ENCODE assay signal across 8 cellular contexts in the genomic region with DNA sequence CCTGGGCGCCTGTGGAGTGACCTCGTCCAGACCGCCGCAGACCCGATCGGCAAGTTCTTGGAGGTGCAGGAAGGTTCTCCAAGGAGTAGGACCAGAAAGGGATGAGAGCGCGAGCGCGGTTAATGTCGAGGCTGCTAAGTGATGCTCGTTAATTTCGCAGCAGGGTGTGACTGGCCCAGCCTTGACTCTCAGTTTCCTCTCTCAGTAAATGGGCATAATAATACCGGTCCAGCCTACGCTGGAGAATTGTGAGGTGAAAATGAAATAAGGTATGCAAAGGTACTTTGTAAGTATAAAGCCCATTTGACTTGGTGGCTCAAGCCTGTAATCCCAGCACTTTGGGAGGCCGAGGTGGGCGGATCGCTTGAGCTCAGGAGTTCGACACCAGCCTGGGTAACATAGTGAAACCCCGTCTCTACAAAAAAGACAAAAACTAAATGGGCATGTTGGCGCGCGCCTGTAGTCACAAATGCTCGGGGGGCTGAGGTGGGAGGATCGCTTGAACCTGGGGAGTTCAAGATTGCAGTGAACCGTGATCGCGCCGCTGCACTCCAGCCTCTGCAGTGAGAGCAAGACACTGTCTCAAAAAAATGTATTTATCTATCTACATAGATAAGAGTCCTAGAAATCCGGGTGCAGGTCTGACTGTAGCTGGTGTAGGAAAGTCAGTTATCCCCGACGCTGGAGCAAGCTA. TPM values are rescaled to one million over a fixed set of nuclear protein-coding genes. Genes with fewer than 3 reads are reported as not detected.
DNase-seq lines count a peak whose midpoint lies in the region; ATAC-seq lines count a peak whose summit lies in the region.

No MANE protein-coding gene starts in this region.

- no peaks in the 10 kb centered on the region for H3K36me3 ChIP-seq in iPS-18a (ENCODE audit: control insufficient read depth, low read depth, low read length)

- peaks cover 9% of the 10 kb centered on the region for H3K4me1 ChIP-seq in iPS-18a (ENCODE audit: control insufficient read depth, low read depth, low read length)

- H3K27ac Mint-ChIP-seq in activated naive CD4-positive, alpha-beta T cell treated with anti-CD3 and anti-CD28 coated beads, Interleukin-2, amount 50 U/mL, for 72 hours: peak overlapping the region; percentile 92 to 94
- peak overlapping the region; percentile 87 to 93 for H3K27ac Mint-ChIP-seq in stimulated activated naive CD8-positive, alpha-beta T cell treated with anti-CD3 and anti-CD28 coated beads, Interleukin-15, amount 100 ng/mL, for 72 hours

- peak overlapping the region; percentile 91 for H3K4me3 ChIP-seq in iPS-18a (ENCODE audit: low read length)

- peaks cover 51% of the 10 kb centered on the region for H3K4me1 Mint-ChIP-seq in stimulated activated naive CD8-positive, alpha-beta T cell treated with anti-CD3 and anti-CD28 coated beads, Interleukin-15, amount 100 ng/mL, for 72 hours

- H3K27me3 ChIP-seq in iPS-18a (ENCODE audit: control insufficient read depth, insufficient read depth, low read length): peaks cover 4% of the 10 kb centered on the region

- H3K9me3 Mint-ChIP-seq in activated naive CD4-positive, alpha-beta T cell treated with anti-CD3 and anti-CD28 coated beads, Interleukin-2, amount 50 U/mL, for 72 hours: no peaks in the 10 kb centered on the region
- H3K9me3 Mint-ChIP-seq in stimulated activated naive CD8-positive, alpha-beta T cell treated with anti-CD3 and anti-CD28 coated beads, Interleukin-15, amount 100 ng/mL, for 72 hours: no peaks in the 10 kb centered on the region

- H3K36me3 Mint-ChIP-seq in activated naive CD4-positive, alpha-beta T cell treated with anti-CD3 and anti-CD28 coated beads, Interleukin-2, amount 50 U/mL, for 72 hours: no peaks in the 10 kb centered on the region

- H3K27me3 Mint-ChIP-seq in stimulated activated naive CD8-positive, alpha-beta T cell treated with anti-CD3 and anti-CD28 coated beads, Interleukin-15, amount 100 ng/mL, for 72 hours: no peaks in the 10 kb centered on the region

- DNase-seq in G401 (ENCODE audit: low spot score): peak; percentile 16
- no peak for DNase-seq in activated naive CD4-positive, alpha-beta T cell treated with anti-CD3 and anti-CD28 coated beads, Interleukin-2, amount 50 U/mL, for 72 hours (ENCODE audit: low spot score in 2 of 2)
- DNase-seq in stimulated activated naive CD8-positive, alpha-beta T cell treated with anti-CD3 and anti-CD28 coated beads, Interleukin-15, amount 100 ng/mL, for 72 hours: no peak
- DNase-seq in SK-N-DZ (ENCODE audit: low spot score): no peak
- no peak for DNase-seq in activated CD4-positive, CD25-positive, alpha-beta regulatory T cell treated with anti-CD3 and anti-CD28 coated beads, Interleukin-2, amount 50 U/mL, for 72 hours

- H3K9ac ChIP-seq in iPS-18a (ENCODE audit: low read length): peak overlapping the region; percentile 74

- in situ Hi-C loops in G401 (cut with HindIII; ENCODE audit: low sequenced_read_pairs): no loop called here

- no peaks in the 10 kb centered on the region for H3K9me3 ChIP-seq in iPS-18a (ENCODE audit: control insufficient read depth, low read depth, low read length)

- H3K4me3 Mint-ChIP-seq in stimulated activated naive CD8-positive, alpha-beta T cell treated with anti-CD3 and anti-CD28 coated beads, Interleukin-15, amount 100 ng/mL, for 72 hours: peak overlapping the region; percentile 90 to 91

- no peak overlapping the region for H3K27ac ChIP-seq in iPS-18a (ENCODE audit: low read length)

- ATAC-seq in HG03442 (IDR thresholded peaks at IDR 0.05; ENCODE audit: unreplicated experiment): peak; percentile 9
- ATAC-seq in activated naive CD4-positive, alpha-beta T cell treated with anti-CD3 and anti-CD28 coated beads, Interleukin-2, amount 50 U/mL, for 72 hours: peak in 1 of 2 donors; percentile 22
- peak; percentile 37 for ATAC-seq in stimulated activated naive CD8-positive, alpha-beta T cell treated with anti-CD3 and anti-CD28 coated beads, Interleukin-15, amount 100 ng/mL, for 72 hours
- ATAC-seq in GM19023 (IDR thresholded peaks at IDR 0.05; ENCODE audit: unreplicated experiment): no peak

RNA-seq across cellular contexts. Expression of gene BTBD9, which starts 0.6 kb away (rescaled TPM):
- 6.5 and 9.5 TPM in 2 replicates for total RNA-seq in G401 (2014; rRNA removed; shearing (Covaris generic))
- 10 to 100 TPM; 10.5 to 18.8 TPM for total RNA-seq in activated naive CD4-positive, alpha-beta T cell treated with anti-CD3 and anti-CD28 coated beads, Interleukin-2, amount 50 U/mL, for 72 hours
- 1.4 and 1.6 TPM in 2 replicates for polyA plus RNA-seq in SK-N-DZ (2014; cell fraction: cytosol; rRNA removed)
- 1.1 and 1.2 TPM in 2 replicates for polyA plus RNA-seq in SK-N-DZ (2014; cell fraction: nucleus; rRNA removed)
